7 cellular contexts compared by ENCODE assay signal in genomic region chr12:124917841-124918621, GRCh38. TPM values are rescaled to one million over a fixed set of nuclear protein-coding genes. Genes with fewer than 3 reads are reported as not detected.
DNase-seq lines count a peak whose midpoint lies in the region; ATAC-seq and TF ChIP-seq lines count a peak whose summit lies in the region.

No MANE protein-coding gene starts in this region.

- H3K27ac ChIP-seq in HUES64 (ENCODE audit: low read depth, low read length): peak overlapping the region; percentile 96
- H3K27ac ChIP-seq in stomach: peak overlapping the region; percentile 98 to 100 (median 100)

- H3K9ac ChIP-seq in HUES64 (ENCODE audit: low read depth, low read length): peak overlapping the region; percentile 86

- H3K27ac Mint-ChIP-seq in activated naive CD8-positive, alpha-beta T cell treated with anti-CD3 and anti-CD28 coated beads for 36 hours: peak overlapping the region; percentile 95
- H3K27ac Mint-ChIP-seq in immature natural killer cell: peak overlapping the region; percentile 91 to 99 (median 95)

- ATAC-seq in HG03378 (IDR thresholded peaks at IDR 0.05; ENCODE audit: unreplicated experiment): no peak

- H3K4me3 Mint-ChIP-seq in activated naive CD8-positive, alpha-beta T cell treated with anti-CD3 and anti-CD28 coated beads for 36 hours: peak overlapping the region; percentile 72
- H3K4me3 Mint-ChIP-seq in immature natural killer cell: peak overlapping the region; percentile 83 to 100 (median 97)

- peaks cover 77% of the 10 kb centered on the region for H3K4me1 Mint-ChIP-seq in activated naive CD8-positive, alpha-beta T cell treated with anti-CD3 and anti-CD28 coated beads for 36 hours
- H3K4me1 Mint-ChIP-seq in immature natural killer cell: peaks cover 89 to 95% of the 10 kb centered on the region in 2 donors

- TF ChIP-seq POLR2A in stomach (IDR thresholded peaks at IDR 0.05): no peak

- intact Hi-C loops in stomach (cut with DNase I; ENCODE audit: low total_unique reads): no loop called here

- 83% methylated on average over 9 of the region's 12 CpGs for WGBS in HUES64
- WGBS in stomach, 5 donors: 32 to 37% (median 33%) methylated on average over 12 of the region's 12 CpGs

- H3K36me3 Mint-ChIP-seq in activated naive CD8-positive, alpha-beta T cell treated with anti-CD3 and anti-CD28 coated beads for 36 hours: peaks cover 31% of the 10 kb centered on the region
- H3K36me3 Mint-ChIP-seq in immature natural killer cell: peaks cover 10 to 16% (median 13%) of the 10 kb centered on the region in 3 donors

- H3K27me3 ChIP-seq in HUES64 (ENCODE audit: insufficient read depth, low read length) (no peaks in the 10 kb centered on the region), stomach (no peaks in the 10 kb centered on the region)

- H3K9me3 ChIP-seq in HUES64 (ENCODE audit: insufficient read depth, low read depth, low read length) (no peaks in the 10 kb centered on the region), stomach (no peaks in the 10 kb centered on the region)

- peaks cover 5% of the 10 kb centered on the region for H3K9me3 Mint-ChIP-seq in activated naive CD8-positive, alpha-beta T cell treated with anti-CD3 and anti-CD28 coated beads for 36 hours
- H3K9me3 Mint-ChIP-seq in immature natural killer cell: peaks cover 0 to 8% (median 1%) of the 10 kb centered on the region in 6 donors

- H3K27me3 Mint-ChIP-seq in activated naive CD8-positive, alpha-beta T cell treated with anti-CD3 and anti-CD28 coated beads for 36 hours: peaks cover 18% of the 10 kb centered on the region
- H3K27me3 Mint-ChIP-seq in immature natural killer cell (ENCODE audit: low read depth in 3 of 3): peaks cover 39 to 53% (median 49%) of the 10 kb centered on the region in 3 donors

- peaks cover 8% of the 10 kb centered on the region for H3K36me3 ChIP-seq in HUES64 (ENCODE audit: insufficient read depth, low read length)
- H3K36me3 ChIP-seq in stomach: peaks cover 4 to 14% (median 9%) of the 10 kb centered on the region in 4 donors

- peak overlapping the region; percentile 98 for H3K4me3 ChIP-seq in HUES64 (ENCODE audit: low read length)
- H3K4me3 ChIP-seq in stomach: peak overlapping the region; percentile 13 to 33 (median 24)

- H3K4me1 ChIP-seq in HUES64 (ENCODE audit: insufficient read depth, low read length): peaks cover 63% of the 10 kb centered on the region
- peaks cover 40 to 78% (median 68%) of the 10 kb centered on the region in 4 donors for H3K4me1 ChIP-seq in stomach

- TF ChIP-seq EP300 in stomach (IDR thresholded peaks at IDR 0.05): no peak

- DNase-seq in activated naive CD8-positive, alpha-beta T cell treated with anti-CD3 and anti-CD28 coated beads for 36 hours: no peak
- DNase-seq in immature natural killer cell (no peak), stomach (no peak), AML-193 (lab: John Stamatoyannopoulos, UW) (no peak), anterior cingulate cortex (lab: John Stamatoyannopoulos, UW) (no peak)

- TF ChIP-seq CTCF in stomach (IDR thresholded peaks at IDR 0.05): no peak

RNA-seq across cellular contexts. Expression of gene UBC, which starts 3.6 kb away (rescaled TPM):
- polyA plus RNA-seq in HUES64 (2013, experiment 1 of 2): 577 TPM
- 651 TPM for polyA plus RNA-seq in HUES64 (2013, experiment 2 of 2)
- 100 to 1,000 TPM; 927 to 944 TPM for total RNA-seq in activated naive CD8-positive, alpha-beta T cell treated with anti-CD3 and anti-CD28 coated beads for 36 hours
- polyA plus RNA-seq in immature natural killer cell (1,000 to 10,000 TPM in 2 of 3 donors, 100 to 1,000 TPM in 1; 977 to 1,715 (median 1,389) TPM), stomach (1,000 to 10,000 TPM in 1 of 3 donors, 100 to 1,000 TPM in 2; 875 to 1,080 (median 957) TPM)
- total RNA-seq in stomach: 1,000 to 10,000 TPM in 3 of 5 donors, 100 to 1,000 TPM in 2; 409 to 1,431 (median 1,065) TPM

RNA-seq across cellular contexts. Expression of gene SCARB1, which starts 54.4 kb away (rescaled TPM):
- 35.4 TPM for polyA plus RNA-seq in HUES64 (2013, experiment 1 of 2)
- 43.2 TPM for polyA plus RNA-seq in HUES64 (2013, experiment 2 of 2)
- 10 to 100 TPM; 40.3 to 43.8 TPM for total RNA-seq in activated naive CD8-positive, alpha-beta T cell treated with anti-CD3 and anti-CD28 coated beads for 36 hours
- polyA plus RNA-seq in immature natural killer cell: 10 to 100 TPM in 1 of 3 donors, 1 to 10 TPM in 2; 1.3 to 10.5 (median 2.4) TPM
- total RNA-seq in stomach: 10 to 100 TPM in 2 of 5 donors, 1 to 10 TPM in 3; 2.9 to 63.7 (median 8.3) TPM
- 10 to 100 TPM in 1 of 3 donors, 1 to 10 TPM in 2; 6.7 to 19.4 (median 9.3) TPM for polyA plus RNA-seq in stomach
